ENCODE assay signal across 10 cellular contexts in the genomic region with DNA sequence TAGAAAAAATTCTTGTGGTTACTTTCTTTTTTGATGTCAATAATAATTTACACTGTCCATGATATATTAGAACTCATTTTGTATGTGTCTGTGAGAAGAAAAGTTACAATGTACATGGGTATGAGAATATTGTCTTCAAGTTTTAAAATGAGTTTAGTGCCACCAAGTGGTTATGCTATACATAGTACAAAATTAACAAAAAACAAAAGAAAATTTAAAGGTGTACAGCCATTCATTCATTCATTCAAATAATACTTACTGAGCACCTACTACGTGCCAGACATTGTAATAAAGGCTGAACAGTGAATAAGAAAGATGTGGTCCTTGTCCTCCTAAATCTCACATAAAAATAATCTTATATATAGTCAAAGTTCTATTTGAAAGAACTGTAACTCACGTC. TPM values are rescaled to one million over a fixed set of nuclear protein-coding genes. Genes with fewer than 3 reads are reported as not detected.
DNase-seq lines count a peak whose midpoint lies in the region; ATAC-seq and TF ChIP-seq lines count a peak whose summit lies in the region.
"Had no signal": no experiment of that assay in that cellular context is flagged by ENCODE, and none has a peak within 500 bp of the region (broad histone marks: within the 10 kb centered on the region; RNA-seq: fewer than 3 reads in every experiment).

No MANE protein-coding gene starts in this region.

- H3K27ac ChIP-seq in CD8-positive, alpha-beta T cell (ENCODE audit: low read depth, low read length), result no peak overlapping the region

- H3K4me1 ChIP-seq in CD8-positive, alpha-beta T cell (ENCODE audit: insufficient read depth, low read length), result no peaks in the 10 kb centered on the region

- H3K27me3 ChIP-seq in CD8-positive, alpha-beta T cell (ENCODE audit: insufficient read depth, low read length), result no peaks in the 10 kb centered on the region

- POLR2A ChIA-PET in CD8-positive, alpha-beta T cell (lab: Charles Lee), result no interaction called here

- H3K27ac Mint-ChIP-seq in CD8-positive, alpha-beta T cell, result no peak overlapping the region
- no peak overlapping the region for H3K27ac Mint-ChIP-seq in HFFc6

- ATAC-seq in CD8-positive, alpha-beta T cell, result no peak
- ATAC-seq in SK-N-SH treated with all-trans-retinoic acid at 6 μM for 48 hours, result peak; percentile 80
- ATAC-seq in HG02852 (IDR thresholded peaks at IDR 0.05; ENCODE audit: unreplicated experiment), result no peak
- ATAC-seq: mucosa of descending colon had no signal

- H3K9me3 Mint-ChIP-seq in CD8-positive, alpha-beta T cell, result no peaks in the 10 kb centered on the region
- H3K9me3 Mint-ChIP-seq in HFFc6, result no peaks in the 10 kb centered on the region

- TF ChIP-seq CTCF in CD8-positive, alpha-beta T cell (IDR thresholded peaks at IDR 0.05), result peak; percentile 20
- peak; percentile 75 for TF ChIP-seq CTCF in HFFc6 (IDR thresholded peaks at IDR 0.05)

- peaks cover 19% of the 10 kb centered on the region for H3K36me3 Mint-ChIP-seq in CD8-positive, alpha-beta T cell
- H3K36me3 Mint-ChIP-seq in HFFc6 (ENCODE audit: low read depth), result peaks cover 9% of the 10 kb centered on the region

- H3K36me3 ChIP-seq in CD8-positive, alpha-beta T cell (ENCODE audit: insufficient read depth, low read length), result peaks cover 3% of the 10 kb centered on the region

- H3K4me1 Mint-ChIP-seq in CD8-positive, alpha-beta T cell (ENCODE audit: low read depth), result peaks cover 29% of the 10 kb centered on the region
- 0 out of 2 replicates have a peak, but pooled peaks cover under 1% of the 10 kb centered on the region for H3K4me1 Mint-ChIP-seq in HFFc6 (ENCODE audit: low read depth)

- no peak overlapping the region for H3K4me3 ChIP-seq in CD8-positive, alpha-beta T cell (ENCODE audit: low read depth, low read length)
- H3K4me3 ChIP-seq: mucosa of descending colon had no signal

- no peaks in the 10 kb centered on the region for H3K9me3 ChIP-seq in CD8-positive, alpha-beta T cell (ENCODE audit: low read length)
- H3K9me3 ChIP-seq: mucosa of descending colon had no signal

- no peaks in the 10 kb centered on the region for H3K27me3 Mint-ChIP-seq in CD8-positive, alpha-beta T cell (ENCODE audit: low read depth)
- no peaks in the 10 kb centered on the region for H3K27me3 Mint-ChIP-seq in HFFc6 (ENCODE audit: insufficient read depth)

- no peak for DNase-seq in CD8-positive, alpha-beta T cell
- DNase-seq in HFFc6, result peak; percentile 22
- DNase-seq in iris pigment epithelial cell (ENCODE audit: low read depth), result peak; percentile 36
- no peak for DNase-seq in NCI-H2196 (lab: John Stamatoyannopoulos, UW; ENCODE audit: unreplicated experiment)
- DNase-seq in GM19240 (ENCODE audit: insufficient read length, low spot score), result no peak
- no peak for DNase-seq in stimulated activated naive CD4-positive, alpha-beta T cell treated with Interleukin-2 at 50 U/mL for 16 hours (lab: John Stamatoyannopoulos, UW)
- DNase-seq: mucosa of descending colon, NCI-H1417 treated with DMSO at 0.1 percent for 48 hours had no signal

- CTCF ChIA-PET in CD8-positive, alpha-beta T cell (lab: Charles Lee), result interaction anchor here (0.8 kb wide), 1 partner anchor 555 kb away, joined by 3 read pairs; no protein-coding TSS in a partner anchor

- intact Hi-C loops in CD8-positive, alpha-beta T cell (cut with DNase I, micrococcal nuclease), result no loop called here

- H3K4me3 Mint-ChIP-seq in CD8-positive, alpha-beta T cell, result no peak overlapping the region
- no peak overlapping the region for H3K4me3 Mint-ChIP-seq in HFFc6

TF ChIP-seq in SK-N-SH treated with all-trans-retinoic acid at 6 μM for 48 hours, 23 proteins besides CTCF, POLR2A, EP300 and RAD21:
- TF ChIP-seq ZFP30 (CRISPR knock-in tag; IDR thresholded peaks at IDR 0.05), result no peak
- no peak for TF ChIP-seq SNAI2 (CRISPR knock-in tag; IDR thresholded peaks at IDR 0.05)
- TF ChIP-seq, protein P1, sequence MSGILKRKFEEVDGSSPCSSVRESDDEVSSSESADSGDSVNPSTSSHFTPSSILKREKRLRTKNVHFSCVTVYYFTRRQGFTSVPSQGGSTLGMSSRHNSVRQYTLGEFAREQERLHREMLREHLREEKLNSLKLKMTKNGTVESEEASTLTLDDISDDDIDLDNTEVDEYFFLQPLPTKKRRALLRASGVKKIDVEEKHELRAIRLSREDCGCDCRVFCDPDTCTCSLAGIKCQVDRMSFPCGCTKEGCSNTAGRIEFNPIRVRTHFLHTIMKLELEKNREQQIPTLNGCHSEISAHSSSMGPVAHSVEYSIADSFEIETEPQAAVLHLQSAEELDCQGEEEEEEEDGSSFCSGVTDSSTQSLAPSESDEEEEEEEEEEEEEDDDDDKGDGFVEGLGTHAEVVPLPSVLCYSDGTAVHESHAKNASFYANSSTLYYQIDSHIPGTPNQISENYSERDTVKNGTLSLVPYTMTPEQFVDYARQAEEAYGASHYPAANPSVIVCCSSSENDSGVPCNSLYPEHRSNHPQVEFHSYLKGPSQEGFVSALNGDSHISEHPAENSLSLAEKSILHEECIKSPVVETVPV (CRISPR knock-in tag; IDR thresholded peaks at IDR 0.05), result no peak
- TF ChIP-seq, protein P2, sequence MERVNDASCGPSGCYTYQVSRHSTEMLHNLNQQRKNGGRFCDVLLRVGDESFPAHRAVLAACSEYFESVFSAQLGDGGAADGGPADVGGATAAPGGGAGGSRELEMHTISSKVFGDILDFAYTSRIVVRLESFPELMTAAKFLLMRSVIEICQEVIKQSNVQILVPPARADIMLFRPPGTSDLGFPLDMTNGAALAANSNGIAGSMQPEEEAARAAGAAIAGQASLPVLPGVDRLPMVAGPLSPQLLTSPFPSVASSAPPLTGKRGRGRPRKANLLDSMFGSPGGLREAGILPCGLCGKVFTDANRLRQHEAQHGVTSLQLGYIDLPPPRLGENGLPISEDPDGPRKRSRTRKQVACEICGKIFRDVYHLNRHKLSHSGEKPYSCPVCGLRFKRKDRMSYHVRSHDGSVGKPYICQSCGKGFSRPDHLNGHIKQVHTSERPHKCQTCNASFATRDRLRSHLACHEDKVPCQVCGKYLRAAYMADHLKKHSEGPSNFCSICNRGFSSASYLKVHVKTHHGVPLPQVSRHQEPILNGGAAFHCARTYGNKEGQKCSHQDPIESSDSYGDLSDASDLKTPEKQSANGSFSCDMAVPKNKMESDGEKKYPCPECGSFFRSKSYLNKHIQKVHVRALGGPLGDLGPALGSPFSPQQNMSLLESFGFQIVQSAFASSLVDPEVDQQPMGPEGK (CRISPR knock-in tag; IDR thresholded peaks at IDR 0.05; ENCODE audit: borderline replicate concordance), result no peak
- TF ChIP-seq ZNF565 (CRISPR knock-in tag; conservative IDR thresholded peaks at IDR 0.05; ENCODE audit: low read depth), result no peak
- no peak for TF ChIP-seq ARNTL (CRISPR knock-in tag; IDR thresholded peaks at IDR 0.05; ENCODE audit: borderline replicate concordance, low read depth)
- TF ChIP-seq ZFP3 (CRISPR knock-in tag; IDR thresholded peaks at IDR 0.05), result no peak
- TF ChIP-seq ZC3H10 (CRISPR knock-in tag; IDR thresholded peaks at IDR 0.05), result no peak
- TF ChIP-seq TCF4 (CRISPR knock-in tag; IDR thresholded peaks at IDR 0.05; ENCODE audit: borderline replicate concordance), result no peak
- no peak for TF ChIP-seq BACH2 (CRISPR knock-in tag; IDR thresholded peaks at IDR 0.05; ENCODE audit: borderline replicate concordance)
- no peak for TF ChIP-seq TOX (CRISPR knock-in tag; IDR thresholded peaks at IDR 0.05; ENCODE audit: borderline replicate concordance)
TF ChIP-seq in SK-N-SH treated with all-trans-retinoic acid at 6 μM for 48 hours: peak in this region for 0.

RNA-seq across cellular contexts. Expression of gene UCHL5, which starts 27.7 kb away (rescaled TPM):
- total RNA-seq in CD8-positive, alpha-beta T cell, result 10 to 100 TPM; 11.7 to 13.1 TPM
- 10 to 100 TPM; 24.1 to 34.1 (median 29.4) TPM for total RNA-seq in HFFc6 (2021; fragmentation: NEBNext Ultra II Directional; extraction: Animal tissue kit (Norgen Biotek cat#: 25700))

RNA-seq across cellular contexts. Expression of gene RO60, which starts 28.0 kb away (rescaled TPM):
- 10 to 100 TPM; 51.6 to 52.8 TPM for total RNA-seq in CD8-positive, alpha-beta T cell
- 10 to 100 TPM; 59.7 to 79.0 (median 61.8) TPM for total RNA-seq in HFFc6 (2021; fragmentation: NEBNext Ultra II Directional; extraction: Animal tissue kit (Norgen Biotek cat#: 25700))

Comparison
In these comparisons a context has a peak if more than half of its experiments do, and no peak if none do; other contexts are left out.
1. DNase-seq: peak in HFFc6 (single experiment) and iris pigment epithelial cell (single experiment); none in CD8-positive, alpha-beta T cell (0 of 7), NCI-H2196 (single experiment), GM19240 (single experiment) and stimulated activated naive CD4-positive, alpha-beta T cell treated with Interleukin-2 at 50 U/mL for 16 hours (single experiment).